ENCODE assay signal across 1 cellular context in the genomic region with DNA sequence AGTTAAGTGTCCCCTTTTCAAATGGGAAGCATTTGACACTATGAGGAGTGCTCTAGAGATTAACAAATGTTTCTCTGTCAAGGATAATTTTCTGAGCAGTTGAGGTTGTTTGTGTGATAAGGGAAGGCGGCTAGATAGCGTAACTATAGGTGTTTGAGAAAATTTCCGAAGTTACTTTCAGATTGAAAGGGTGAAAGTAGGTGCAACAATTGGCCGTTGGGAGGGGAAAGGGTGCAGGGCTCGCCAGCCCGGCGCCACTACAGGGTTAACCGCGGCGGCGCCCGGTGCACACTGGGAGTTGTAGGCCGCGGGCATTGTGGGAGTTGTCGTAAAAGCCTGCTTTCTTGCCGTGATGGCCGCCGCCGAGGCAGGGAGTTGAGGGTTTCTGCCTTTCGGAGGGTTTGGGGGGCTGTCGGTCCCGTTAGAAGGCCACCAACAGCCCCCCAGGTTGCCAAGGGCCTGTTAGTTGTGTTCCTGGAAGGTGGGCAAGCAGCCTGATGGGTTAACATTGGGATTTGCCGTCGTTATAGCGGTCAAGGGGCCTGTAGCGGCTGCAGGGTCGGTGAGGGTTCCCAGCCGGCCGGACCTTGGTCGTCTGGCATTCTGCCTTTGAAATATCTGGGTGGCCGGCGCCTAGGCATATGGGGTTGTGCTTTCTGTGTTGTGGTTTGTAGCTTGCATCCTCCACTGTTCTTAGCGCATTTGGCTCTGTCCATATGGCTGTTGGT.
TF ChIP-seq lines count a peak whose summit lies in the region.

No MANE protein-coding gene starts in this region.

TF ChIP-seq in HepG2, 621 proteins besides CTCF, POLR2A, EP300 and RAD21 (continued from another document and continues in another):
- TF ChIP-seq, protein P1, sequence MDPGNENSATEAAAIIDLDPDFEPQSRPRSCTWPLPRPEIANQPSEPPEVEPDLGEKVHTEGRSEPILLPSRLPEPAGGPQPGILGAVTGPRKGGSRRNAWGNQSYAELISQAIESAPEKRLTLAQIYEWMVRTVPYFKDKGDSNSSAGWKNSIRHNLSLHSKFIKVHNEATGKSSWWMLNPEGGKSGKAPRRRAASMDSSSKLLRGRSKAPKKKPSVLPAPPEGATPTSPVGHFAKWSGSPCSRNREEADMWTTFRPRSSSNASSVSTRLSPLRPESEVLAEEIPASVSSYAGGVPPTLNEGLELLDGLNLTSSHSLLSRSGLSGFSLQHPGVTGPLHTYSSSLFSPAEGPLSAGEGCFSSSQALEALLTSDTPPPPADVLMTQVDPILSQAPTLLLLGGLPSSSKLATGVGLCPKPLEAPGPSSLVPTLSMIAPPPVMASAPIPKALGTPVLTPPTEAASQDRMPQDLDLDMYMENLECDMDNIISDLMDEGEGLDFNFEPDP (CRISPR knock-in tag; conservative IDR thresholded peaks at IDR 0.05): peak; percentile 79; the same call in 1 of the 2 replicates
- no peak for TF ChIP-seq ZNF263 (CRISPR knock-in tag; IDR thresholded peaks at IDR 0.05)
- TF ChIP-seq RFXANK (CRISPR knock-in tag; IDR thresholded peaks at IDR 0.05): no peak
- TF ChIP-seq, protein P2, sequence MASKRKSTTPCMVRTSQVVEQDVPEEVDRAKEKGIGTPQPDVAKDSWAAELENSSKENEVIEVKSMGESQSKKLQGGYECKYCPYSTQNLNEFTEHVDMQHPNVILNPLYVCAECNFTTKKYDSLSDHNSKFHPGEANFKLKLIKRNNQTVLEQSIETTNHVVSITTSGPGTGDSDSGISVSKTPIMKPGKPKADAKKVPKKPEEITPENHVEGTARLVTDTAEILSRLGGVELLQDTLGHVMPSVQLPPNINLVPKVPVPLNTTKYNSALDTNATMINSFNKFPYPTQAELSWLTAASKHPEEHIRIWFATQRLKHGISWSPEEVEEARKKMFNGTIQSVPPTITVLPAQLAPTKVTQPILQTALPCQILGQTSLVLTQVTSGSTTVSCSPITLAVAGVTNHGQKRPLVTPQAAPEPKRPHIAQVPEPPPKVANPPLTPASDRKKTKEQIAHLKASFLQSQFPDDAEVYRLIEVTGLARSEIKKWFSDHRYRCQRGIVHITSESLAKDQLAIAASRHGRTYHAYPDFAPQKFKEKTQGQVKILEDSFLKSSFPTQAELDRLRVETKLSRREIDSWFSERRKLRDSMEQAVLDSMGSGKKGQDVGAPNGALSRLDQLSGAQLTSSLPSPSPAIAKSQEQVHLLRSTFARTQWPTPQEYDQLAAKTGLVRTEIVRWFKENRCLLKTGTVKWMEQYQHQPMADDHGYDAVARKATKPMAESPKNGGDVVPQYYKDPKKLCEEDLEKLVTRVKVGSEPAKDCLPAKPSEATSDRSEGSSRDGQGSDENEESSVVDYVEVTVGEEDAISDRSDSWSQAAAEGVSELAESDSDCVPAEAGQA (IDR thresholded peaks at IDR 0.05; ENCODE audit: low read depth): peak; percentile 60; the same call in 1 of the 2 replicates
- TF ChIP-seq, protein P2 (CRISPR knock-in tag; IDR thresholded peaks at IDR 0.05; ENCODE audit: borderline replicate concordance): no peak
- TF ChIP-seq ZNF709 (CRISPR knock-in tag; IDR thresholded peaks at IDR 0.05): no peak
- TF ChIP-seq, protein P3, sequence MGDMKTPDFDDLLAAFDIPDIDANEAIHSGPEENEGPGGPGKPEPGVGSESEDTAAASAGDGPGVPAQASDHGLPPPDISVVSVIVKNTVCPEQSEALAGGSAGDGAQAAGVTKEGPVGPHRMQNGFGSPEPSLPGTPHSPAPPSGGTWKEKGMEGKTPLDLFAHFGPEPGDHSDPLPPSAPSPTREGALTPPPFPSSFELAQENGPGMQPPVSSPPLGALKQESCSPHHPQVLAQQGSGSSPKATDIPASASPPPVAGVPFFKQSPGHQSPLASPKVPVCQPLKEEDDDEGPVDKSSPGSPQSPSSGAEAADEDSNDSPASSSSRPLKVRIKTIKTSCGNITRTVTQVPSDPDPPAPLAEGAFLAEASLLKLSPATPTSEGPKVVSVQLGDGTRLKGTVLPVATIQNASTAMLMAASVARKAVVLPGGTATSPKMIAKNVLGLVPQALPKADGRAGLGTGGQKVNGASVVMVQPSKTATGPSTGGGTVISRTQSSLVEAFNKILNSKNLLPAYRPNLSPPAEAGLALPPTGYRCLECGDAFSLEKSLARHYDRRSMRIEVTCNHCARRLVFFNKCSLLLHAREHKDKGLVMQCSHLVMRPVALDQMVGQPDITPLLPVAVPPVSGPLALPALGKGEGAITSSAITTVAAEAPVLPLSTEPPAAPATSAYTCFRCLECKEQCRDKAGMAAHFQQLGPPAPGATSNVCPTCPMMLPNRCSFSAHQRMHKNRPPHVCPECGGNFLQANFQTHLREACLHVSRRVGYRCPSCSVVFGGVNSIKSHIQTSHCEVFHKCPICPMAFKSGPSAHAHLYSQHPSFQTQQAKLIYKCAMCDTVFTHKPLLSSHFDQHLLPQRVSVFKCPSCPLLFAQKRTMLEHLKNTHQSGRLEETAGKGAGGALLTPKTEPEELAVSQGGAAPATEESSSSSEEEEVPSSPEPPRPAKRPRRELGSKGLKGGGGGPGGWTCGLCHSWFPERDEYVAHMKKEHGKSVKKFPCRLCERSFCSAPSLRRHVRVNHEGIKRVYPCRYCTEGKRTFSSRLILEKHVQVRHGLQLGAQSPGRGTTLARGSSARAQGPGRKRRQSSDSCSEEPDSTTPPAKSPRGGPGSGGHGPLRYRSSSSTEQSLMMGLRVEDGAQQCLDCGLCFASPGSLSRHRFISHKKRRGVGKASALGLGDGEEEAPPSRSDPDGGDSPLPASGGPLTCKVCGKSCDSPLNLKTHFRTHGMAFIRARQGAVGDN (CRISPR knock-in tag; IDR thresholded peaks at IDR 0.05): peak; percentile 79
- TF ChIP-seq RBM22 (optimal IDR thresholded peaks at IDR 0.05; ENCODE audit: low read length): no peak
- peak; percentile 90 for TF ChIP-seq TAF1 (CRISPR knock-in tag; IDR thresholded peaks at IDR 0.05)
- peak; percentile 39 for TF ChIP-seq MED8 (CRISPR knock-in tag; IDR thresholded peaks at IDR 0.05; ENCODE audit: insufficient replicate concordance)
- TF ChIP-seq, protein P4, sequence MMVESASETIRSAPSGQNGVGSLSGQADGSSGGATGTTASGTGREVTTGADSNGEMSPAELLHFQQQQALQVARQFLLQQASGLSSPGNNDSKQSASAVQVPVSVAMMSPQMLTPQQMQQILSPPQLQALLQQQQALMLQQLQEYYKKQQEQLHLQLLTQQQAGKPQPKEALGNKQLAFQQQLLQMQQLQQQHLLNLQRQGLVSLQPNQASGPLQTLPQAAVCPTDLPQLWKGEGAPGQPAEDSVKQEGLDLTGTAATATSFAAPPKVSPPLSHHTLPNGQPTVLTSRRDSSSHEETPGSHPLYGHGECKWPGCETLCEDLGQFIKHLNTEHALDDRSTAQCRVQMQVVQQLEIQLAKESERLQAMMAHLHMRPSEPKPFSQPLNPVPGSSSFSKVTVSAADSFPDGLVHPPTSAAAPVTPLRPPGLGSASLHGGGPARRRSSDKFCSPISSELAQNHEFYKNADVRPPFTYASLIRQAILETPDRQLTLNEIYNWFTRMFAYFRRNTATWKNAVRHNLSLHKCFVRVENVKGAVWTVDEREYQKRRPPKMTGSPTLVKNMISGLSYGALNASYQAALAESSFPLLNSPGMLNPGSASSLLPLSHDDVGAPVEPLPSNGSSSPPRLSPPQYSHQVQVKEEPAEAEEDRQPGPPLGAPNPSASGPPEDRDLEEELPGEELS (CRISPR knock-in tag; IDR thresholded peaks at IDR 0.05): peak; percentile 50; the same call in 1 of the 2 replicates
- peak; percentile 49; the same call in 1 of the 2 replicates for TF ChIP-seq ATF1 (CRISPR knock-in tag; IDR thresholded peaks at IDR 0.05)
- TF ChIP-seq, protein P5, sequence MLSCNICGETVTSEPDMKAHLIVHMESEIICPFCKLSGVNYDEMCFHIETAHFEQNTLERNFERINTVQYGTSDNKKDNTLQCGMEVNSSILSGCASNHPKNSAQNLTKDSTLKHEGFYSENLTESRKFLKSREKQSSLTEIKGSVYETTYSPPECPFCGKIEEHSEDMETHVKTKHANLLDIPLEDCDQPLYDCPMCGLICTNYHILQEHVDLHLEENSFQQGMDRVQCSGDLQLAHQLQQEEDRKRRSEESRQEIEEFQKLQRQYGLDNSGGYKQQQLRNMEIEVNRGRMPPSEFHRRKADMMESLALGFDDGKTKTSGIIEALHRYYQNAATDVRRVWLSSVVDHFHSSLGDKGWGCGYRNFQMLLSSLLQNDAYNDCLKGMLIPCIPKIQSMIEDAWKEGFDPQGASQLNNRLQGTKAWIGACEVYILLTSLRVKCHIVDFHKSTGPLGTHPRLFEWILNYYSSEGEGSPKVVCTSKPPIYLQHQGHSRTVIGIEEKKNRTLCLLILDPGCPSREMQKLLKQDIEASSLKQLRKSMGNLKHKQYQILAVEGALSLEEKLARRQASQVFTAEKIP (CRISPR knock-in tag; IDR thresholded peaks at IDR 0.05; ENCODE audit: borderline replicate concordance): no peak
- peak; percentile 100 for TF ChIP-seq ZNF652 (CRISPR knock-in tag; IDR thresholded peaks at IDR 0.05; ENCODE audit: borderline replicate concordance, low read depth)
- 0 out of 2 replicates have a peak, but pooled peaks have one; percentile 25 for TF ChIP-seq ZNF746 (CRISPR knock-in tag; IDR thresholded peaks at IDR 0.05)
- TF ChIP-seq, protein P6, sequence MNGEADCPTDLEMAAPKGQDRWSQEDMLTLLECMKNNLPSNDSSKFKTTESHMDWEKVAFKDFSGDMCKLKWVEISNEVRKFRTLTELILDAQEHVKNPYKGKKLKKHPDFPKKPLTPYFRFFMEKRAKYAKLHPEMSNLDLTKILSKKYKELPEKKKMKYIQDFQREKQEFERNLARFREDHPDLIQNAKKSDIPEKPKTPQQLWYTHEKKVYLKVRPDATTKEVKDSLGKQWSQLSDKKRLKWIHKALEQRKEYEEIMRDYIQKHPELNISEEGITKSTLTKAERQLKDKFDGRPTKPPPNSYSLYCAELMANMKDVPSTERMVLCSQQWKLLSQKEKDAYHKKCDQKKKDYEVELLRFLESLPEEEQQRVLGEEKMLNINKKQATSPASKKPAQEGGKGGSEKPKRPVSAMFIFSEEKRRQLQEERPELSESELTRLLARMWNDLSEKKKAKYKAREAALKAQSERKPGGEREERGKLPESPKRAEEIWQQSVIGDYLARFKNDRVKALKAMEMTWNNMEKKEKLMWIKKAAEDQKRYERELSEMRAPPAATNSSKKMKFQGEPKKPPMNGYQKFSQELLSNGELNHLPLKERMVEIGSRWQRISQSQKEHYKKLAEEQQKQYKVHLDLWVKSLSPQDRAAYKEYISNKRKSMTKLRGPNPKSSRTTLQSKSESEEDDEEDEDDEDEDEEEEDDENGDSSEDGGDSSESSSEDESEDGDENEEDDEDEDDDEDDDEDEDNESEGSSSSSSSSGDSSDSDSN (CRISPR knock-in tag; IDR thresholded peaks at IDR 0.05): 0 out of 2 replicates have a peak, but pooled peaks have one; percentile 20
- no peak for TF ChIP-seq BRCA1 (CRISPR knock-in tag; IDR thresholded peaks at IDR 0.05)
- TF ChIP-seq TBX3 (IDR thresholded peaks at IDR 0.05; ENCODE audit: borderline replicate concordance): no peak
- TF ChIP-seq GATA4 (IDR thresholded peaks at IDR 0.05; ENCODE audit: borderline replicate concordance, low read depth): 0 out of 2 replicates have a peak, but pooled peaks have one; percentile 52
- TF ChIP-seq, protein P7, sequence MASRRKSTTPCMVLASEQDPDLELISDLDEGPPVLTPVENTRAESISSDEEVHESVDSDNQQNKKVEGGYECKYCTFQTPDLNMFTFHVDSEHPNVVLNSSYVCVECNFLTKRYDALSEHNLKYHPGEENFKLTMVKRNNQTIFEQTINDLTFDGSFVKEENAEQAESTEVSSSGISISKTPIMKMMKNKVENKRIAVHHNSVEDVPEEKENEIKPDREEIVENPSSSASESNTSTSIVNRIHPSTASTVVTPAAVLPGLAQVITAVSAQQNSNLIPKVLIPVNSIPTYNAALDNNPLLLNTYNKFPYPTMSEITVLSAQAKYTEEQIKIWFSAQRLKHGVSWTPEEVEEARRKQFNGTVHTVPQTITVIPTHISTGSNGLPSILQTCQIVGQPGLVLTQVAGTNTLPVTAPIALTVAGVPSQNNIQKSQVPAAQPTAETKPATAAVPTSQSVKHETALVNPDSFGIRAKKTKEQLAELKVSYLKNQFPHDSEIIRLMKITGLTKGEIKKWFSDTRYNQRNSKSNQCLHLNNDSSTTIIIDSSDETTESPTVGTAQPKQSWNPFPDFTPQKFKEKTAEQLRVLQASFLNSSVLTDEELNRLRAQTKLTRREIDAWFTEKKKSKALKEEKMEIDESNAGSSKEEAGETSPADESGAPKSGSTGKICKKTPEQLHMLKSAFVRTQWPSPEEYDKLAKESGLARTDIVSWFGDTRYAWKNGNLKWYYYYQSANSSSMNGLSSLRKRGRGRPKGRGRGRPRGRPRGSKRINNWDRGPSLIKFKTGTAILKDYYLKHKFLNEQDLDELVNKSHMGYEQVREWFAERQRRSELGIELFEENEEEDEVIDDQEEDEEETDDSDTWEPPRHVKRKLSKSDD (CRISPR knock-in tag; IDR thresholded peaks at IDR 0.05; ENCODE audit: low read depth): peak; percentile 69; the same call in 1 of the 2 replicates
- TF ChIP-seq ZNF703 (CRISPR knock-in tag; IDR thresholded peaks at IDR 0.05; ENCODE audit: borderline replicate concordance): peak; percentile 65; the same call in 1 of the 2 replicates
- no peak for TF ChIP-seq RARG (CRISPR knock-in tag; IDR thresholded peaks at IDR 0.05; ENCODE audit: low read depth)
- no peak for TF ChIP-seq STAT5B (CRISPR knock-in tag; IDR thresholded peaks at IDR 0.05)
- TF ChIP-seq HCFC1 (IDR thresholded peaks at IDR 0.05; ENCODE audit: low read depth, low read length): peak; percentile 93
- TF ChIP-seq, protein P8, sequence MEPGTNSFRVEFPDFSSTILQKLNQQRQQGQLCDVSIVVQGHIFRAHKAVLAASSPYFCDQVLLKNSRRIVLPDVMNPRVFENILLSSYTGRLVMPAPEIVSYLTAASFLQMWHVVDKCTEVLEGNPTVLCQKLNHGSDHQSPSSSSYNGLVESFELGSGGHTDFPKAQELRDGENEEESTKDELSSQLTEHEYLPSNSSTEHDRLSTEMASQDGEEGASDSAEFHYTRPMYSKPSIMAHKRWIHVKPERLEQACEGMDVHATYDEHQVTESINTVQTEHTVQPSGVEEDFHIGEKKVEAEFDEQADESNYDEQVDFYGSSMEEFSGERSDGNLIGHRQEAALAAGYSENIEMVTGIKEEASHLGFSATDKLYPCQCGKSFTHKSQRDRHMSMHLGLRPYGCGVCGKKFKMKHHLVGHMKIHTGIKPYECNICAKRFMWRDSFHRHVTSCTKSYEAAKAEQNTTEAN (CRISPR knock-in tag; conservative IDR thresholded peaks at IDR 0.05): 0 out of 2 replicates have a peak, but pooled peaks have one; percentile 44
- TF ChIP-seq FOSL2 (CRISPR knock-in tag; IDR thresholded peaks at IDR 0.05): peak; percentile 52
- TF ChIP-seq ZNF879 (CRISPR knock-in tag; IDR thresholded peaks at IDR 0.05): no peak
